Comparison of ENCODE assay signal across 1 cellular context in genomic region chr9:38392235-38393127, GRCh38.
TF ChIP-seq lines count a peak whose summit lies in the region.

TSS of gene ALDH1B1 (plus strand) at chr9:38392702. CDS start at chr9:38395749, 3,047 bp downstream.

TF ChIP-seq in GM12878, 131 proteins besides CTCF, POLR2A, EP300 and RAD21 (continued from another document and continues in another):
- TF ChIP-seq SRF (IDR thresholded peaks at IDR 0.05; ENCODE audit: low read depth in 2 of 2, low read length in 2 of 2) (no peak), PRDM15 (CRISPR knock-in tag; IDR thresholded peaks at IDR 0.05) (no peak), BCL11A (IDR thresholded peaks at IDR 0.05; ENCODE audit: low read depth, low read length) (0 out of 2 replicates have a peak, but pooled peaks have one; percentile 4), SMC3 (IDR thresholded peaks at IDR 0.05; ENCODE audit: borderline replicate concordance, low read length) (0 out of 2 replicates have a peak, but pooled peaks have one; percentile 2), CBX5 (IDR thresholded peaks at IDR 0.05; ENCODE audit: low read depth) (no peak), RB1 (IDR thresholded peaks at IDR 0.05; ENCODE audit: borderline replicate concordance) (no peak; the same call in 1 of the 2 replicates), GABPA (IDR thresholded peaks at IDR 0.05; ENCODE audit: low read depth) (no peak), MTA2 (IDR thresholded peaks at IDR 0.05; ENCODE audit: low read depth) (peak; percentile 22; the same call in 1 of the 2 replicates), HDAC2 (IDR thresholded peaks at IDR 0.05) (no peak), CREM (IDR thresholded peaks at IDR 0.05; ENCODE audit: low read depth) (peak; percentile 14; the same call in 1 of the 2 replicates), SIN3A (IDR thresholded peaks at IDR 0.05; ENCODE audit: low read depth, low read length) (no peak), E2F8 (IDR thresholded peaks at IDR 0.05; ENCODE audit: low read depth, partially characterized antibody) (no peak), RAD51 (IDR thresholded peaks at IDR 0.05) (no peak), NRF1 (conservative IDR thresholded peaks at IDR 0.05; ENCODE audit: low read depth, low read length) (0 out of 2 replicates have a peak, but pooled peaks have one; percentile 14), MXI1 (IDR thresholded peaks at IDR 0.05; ENCODE audit: low read depth, low read length) (peak; percentile 88), IKZF2 (IDR thresholded peaks at IDR 0.05) (0 out of 4 replicates have a peak, but pooled peaks of 1 of the 2 experiments have one; percentile 16), NBN (IDR thresholded peaks at IDR 0.05) (peak; percentile 47; the same call in 1 of the 2 replicates), GATAD2B (conservative IDR thresholded peaks at IDR 0.05; ENCODE audit: low read depth) (peak; percentile 73), DPF2 (IDR thresholded peaks at IDR 0.05) (peak; percentile 72; the same call in 1 of the 2 replicates), HDAC6 (IDR thresholded peaks at IDR 0.05; ENCODE audit: unreplicated experiment) (no peak), NFXL1 (IDR thresholded peaks at IDR 0.05; ENCODE audit: borderline replicate concordance) (peak; percentile 90), JUNB (IDR thresholded peaks at IDR 0.05) (no peak), NR2C2 (IDR thresholded peaks at IDR 0.05; ENCODE audit: borderline replicate concordance, control insufficient read depth, insufficient read length, low read depth) (no peak), RELB (IDR thresholded peaks at IDR 0.05; ENCODE audit: low read depth) (peak; percentile 22; the same call in 1 of the 2 replicates), CBFB (IDR thresholded peaks at IDR 0.05; ENCODE audit: low read depth) (no peak), RCOR1 (conservative IDR thresholded peaks at IDR 0.05; ENCODE audit: low read depth, low read length) (no peak), POLR2AphosphoS5 (IDR thresholded peaks at IDR 0.05; ENCODE audit: low read length) (peak; percentile 69), HCFC1 (IDR thresholded peaks at IDR 0.05; ENCODE audit: low read length) (no peak), EGR1 (IDR thresholded peaks at IDR 0.05; ENCODE audit: borderline replicate concordance in 1 of 2, low read depth in 2 of 2, low read length in 2 of 2) (peak in 1 of 2 experiments; percentile 59; a peak in 1 of 3 replicates), RUNX3 (IDR thresholded peaks at IDR 0.05; ENCODE audit: low read length) (peak; percentile 35; the same call in 1 of the 2 replicates), TCF3 (IDR thresholded peaks at IDR 0.05; ENCODE audit: borderline replicate concordance, insufficient read depth, low read depth, low read length) (0 out of 2 replicates have a peak, but pooled peaks have one; percentile 4), MYB (IDR thresholded peaks at IDR 0.05; ENCODE audit: borderline replicate concordance, low read depth, low read length) (no peak), EED (IDR thresholded peaks at IDR 0.05; ENCODE audit: low read depth) (peak; percentile 44; the same call in 1 of the 2 replicates), BHLHE40 (IDR thresholded peaks at IDR 0.05; ENCODE audit: borderline replicate concordance in 1 of 2, low read depth in 2 of 2, low read length in 1 of 2) (peak in 1 of 2 experiments; percentile 32; a peak in 1 of 4 replicates), ZBED1 (IDR thresholded peaks at IDR 0.05; ENCODE audit: borderline replicate concordance) (no peak), SMARCA5 (IDR thresholded peaks at IDR 0.05) (peak; percentile 77; the same call in 1 of the 2 replicates), ZZZ3 (IDR thresholded peaks at IDR 0.05; ENCODE audit: control insufficient read depth, insufficient read length, low read depth) (no peak), TCF7 (IDR thresholded peaks at IDR 0.05; ENCODE audit: borderline replicate concordance) (no peak)
- TF ChIP-seq, protein P1, sequence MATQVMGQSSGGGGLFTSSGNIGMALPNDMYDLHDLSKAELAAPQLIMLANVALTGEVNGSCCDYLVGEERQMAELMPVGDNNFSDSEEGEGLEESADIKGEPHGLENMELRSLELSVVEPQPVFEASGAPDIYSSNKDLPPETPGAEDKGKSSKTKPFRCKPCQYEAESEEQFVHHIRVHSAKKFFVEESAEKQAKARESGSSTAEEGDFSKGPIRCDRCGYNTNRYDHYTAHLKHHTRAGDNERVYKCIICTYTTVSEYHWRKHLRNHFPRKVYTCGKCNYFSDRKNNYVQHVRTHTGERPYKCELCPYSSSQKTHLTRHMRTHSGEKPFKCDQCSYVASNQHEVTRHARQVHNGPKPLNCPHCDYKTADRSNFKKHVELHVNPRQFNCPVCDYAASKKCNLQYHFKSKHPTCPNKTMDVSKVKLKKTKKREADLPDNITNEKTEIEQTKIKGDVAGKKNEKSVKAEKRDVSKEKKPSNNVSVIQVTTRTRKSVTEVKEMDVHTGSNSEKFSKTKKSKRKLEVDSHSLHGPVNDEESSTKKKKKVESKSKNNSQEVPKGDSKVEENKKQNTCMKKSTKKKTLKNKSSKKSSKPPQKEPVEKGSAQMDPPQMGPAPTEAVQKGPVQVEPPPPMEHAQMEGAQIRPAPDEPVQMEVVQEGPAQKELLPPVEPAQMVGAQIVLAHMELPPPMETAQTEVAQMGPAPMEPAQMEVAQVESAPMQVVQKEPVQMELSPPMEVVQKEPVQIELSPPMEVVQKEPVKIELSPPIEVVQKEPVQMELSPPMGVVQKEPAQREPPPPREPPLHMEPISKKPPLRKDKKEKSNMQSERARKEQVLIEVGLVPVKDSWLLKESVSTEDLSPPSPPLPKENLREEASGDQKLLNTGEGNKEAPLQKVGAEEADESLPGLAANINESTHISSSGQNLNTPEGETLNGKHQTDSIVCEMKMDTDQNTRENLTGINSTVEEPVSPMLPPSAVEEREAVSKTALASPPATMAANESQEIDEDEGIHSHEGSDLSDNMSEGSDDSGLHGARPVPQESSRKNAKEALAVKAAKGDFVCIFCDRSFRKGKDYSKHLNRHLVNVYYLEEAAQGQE (IDR thresholded peaks at IDR 0.05; ENCODE audit: low read depth, low read length), result no peak
- TF ChIP-seq, protein P2, sequence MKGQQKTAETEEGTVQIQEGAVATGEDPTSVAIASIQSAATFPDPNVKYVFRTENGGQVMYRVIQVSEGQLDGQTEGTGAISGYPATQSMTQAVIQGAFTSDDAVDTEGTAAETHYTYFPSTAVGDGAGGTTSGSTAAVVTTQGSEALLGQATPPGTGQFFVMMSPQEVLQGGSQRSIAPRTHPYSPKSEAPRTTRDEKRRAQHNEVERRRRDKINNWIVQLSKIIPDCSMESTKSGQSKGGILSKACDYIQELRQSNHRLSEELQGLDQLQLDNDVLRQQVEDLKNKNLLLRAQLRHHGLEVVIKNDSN (IDR thresholded peaks at IDR 0.05; ENCODE audit: borderline replicate concordance, extremely low read length, insufficient read depth, low read depth, low read length), result no peak
- TF ChIP-seq, protein P3, sequence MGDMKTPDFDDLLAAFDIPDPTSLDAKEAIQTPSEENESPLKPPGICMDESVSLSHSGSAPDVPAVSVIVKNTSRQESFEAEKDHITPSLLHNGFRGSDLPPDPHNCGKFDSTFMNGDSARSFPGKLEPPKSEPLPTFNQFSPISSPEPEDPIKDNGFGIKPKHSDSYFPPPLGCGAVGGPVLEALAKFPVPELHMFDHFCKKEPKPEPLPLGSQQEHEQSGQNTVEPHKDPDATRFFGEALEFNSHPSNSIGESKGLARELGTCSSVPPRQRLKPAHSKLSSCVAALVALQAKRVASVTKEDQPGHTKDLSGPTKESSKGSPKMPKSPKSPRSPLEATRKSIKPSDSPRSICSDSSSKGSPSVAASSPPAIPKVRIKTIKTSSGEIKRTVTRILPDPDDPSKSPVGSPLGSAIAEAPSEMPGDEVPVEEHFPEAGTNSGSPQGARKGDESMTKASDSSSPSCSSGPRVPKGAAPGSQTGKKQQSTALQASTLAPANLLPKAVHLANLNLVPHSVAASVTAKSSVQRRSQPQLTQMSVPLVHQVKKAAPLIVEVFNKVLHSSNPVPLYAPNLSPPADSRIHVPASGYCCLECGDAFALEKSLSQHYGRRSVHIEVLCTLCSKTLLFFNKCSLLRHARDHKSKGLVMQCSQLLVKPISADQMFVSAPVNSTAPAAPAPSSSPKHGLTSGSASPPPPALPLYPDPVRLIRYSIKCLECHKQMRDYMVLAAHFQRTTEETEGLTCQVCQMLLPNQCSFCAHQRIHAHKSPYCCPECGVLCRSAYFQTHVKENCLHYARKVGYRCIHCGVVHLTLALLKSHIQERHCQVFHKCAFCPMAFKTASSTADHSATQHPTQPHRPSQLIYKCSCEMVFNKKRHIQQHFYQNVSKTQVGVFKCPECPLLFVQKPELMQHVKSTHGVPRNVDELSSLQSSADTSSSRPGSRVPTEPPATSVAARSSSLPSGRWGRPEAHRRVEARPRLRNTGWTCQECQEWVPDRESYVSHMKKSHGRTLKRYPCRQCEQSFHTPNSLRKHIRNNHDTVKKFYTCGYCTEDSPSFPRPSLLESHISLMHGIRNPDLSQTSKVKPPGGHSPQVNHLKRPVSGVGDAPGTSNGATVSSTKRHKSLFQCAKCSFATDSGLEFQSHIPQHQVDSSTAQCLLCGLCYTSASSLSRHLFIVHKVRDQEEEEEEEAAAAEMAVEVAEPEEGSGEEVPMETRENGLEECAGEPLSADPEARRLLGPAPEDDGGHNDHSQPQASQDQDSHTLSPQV (IDR thresholded peaks at IDR 0.05), result no peak
- TF ChIP-seq, protein P4, sequence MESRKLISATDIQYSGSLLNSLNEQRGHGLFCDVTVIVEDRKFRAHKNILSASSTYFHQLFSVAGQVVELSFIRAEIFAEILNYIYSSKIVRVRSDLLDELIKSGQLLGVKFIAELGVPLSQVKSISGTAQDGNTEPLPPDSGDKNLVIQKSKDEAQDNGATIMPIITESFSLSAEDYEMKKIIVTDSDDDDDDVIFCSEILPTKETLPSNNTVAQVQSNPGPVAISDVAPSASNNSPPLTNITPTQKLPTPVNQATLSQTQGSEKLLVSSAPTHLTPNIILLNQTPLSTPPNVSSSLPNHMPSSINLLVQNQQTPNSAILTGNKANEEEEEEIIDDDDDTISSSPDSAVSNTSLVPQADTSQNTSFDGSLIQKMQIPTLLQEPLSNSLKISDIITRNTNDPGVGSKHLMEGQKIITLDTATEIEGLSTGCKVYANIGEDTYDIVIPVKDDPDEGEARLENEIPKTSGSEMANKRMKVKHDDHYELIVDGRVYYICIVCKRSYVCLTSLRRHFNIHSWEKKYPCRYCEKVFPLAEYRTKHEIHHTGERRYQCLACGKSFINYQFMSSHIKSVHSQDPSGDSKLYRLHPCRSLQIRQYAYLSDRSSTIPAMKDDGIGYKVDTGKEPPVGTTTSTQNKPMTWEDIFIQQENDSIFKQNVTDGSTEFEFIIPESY (IDR thresholded peaks at IDR 0.05), result no peak
- TF ChIP-seq, protein P5, sequence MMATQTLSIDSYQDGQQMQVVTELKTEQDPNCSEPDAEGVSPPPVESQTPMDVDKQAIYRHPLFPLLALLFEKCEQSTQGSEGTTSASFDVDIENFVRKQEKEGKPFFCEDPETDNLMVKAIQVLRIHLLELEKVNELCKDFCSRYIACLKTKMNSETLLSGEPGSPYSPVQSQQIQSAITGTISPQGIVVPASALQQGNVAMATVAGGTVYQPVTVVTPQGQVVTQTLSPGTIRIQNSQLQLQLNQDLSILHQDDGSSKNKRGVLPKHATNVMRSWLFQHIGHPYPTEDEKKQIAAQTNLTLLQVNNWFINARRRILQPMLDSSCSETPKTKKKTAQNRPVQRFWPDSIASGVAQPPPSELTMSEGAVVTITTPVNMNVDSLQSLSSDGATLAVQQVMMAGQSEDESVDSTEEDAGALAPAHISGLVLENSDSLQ (IDR thresholded peaks at IDR 0.05), result no peak
